In genomic region chr14:102481791-102482238, GRCh38 we compare ENCODE assay signal across 17 cellular contexts. TPM values are rescaled to one million over a fixed set of nuclear protein-coding genes. Genes with fewer than 3 reads are reported as not detected.
DNase-seq lines count a peak whose midpoint lies in the region; ATAC-seq and TF ChIP-seq lines count a peak whose summit lies in the region.
"Had no signal": no experiment of that assay in that cellular context is flagged by ENCODE, and none has a peak within 500 bp of the region (broad histone marks: within the 10 kb centered on the region; RNA-seq: fewer than 3 reads in every experiment).

No MANE protein-coding gene starts in this region.

- H3K27me3 ChIP-seq in PC-3 (ENCODE audit: low read length): no peaks in the 10 kb centered on the region
- no peaks in the 10 kb centered on the region for H3K27me3 ChIP-seq in GM23338 (ENCODE audit: insufficient read depth)
- no peaks in the 10 kb centered on the region for H3K27me3 ChIP-seq in right cardiac atrium (ENCODE audit: control insufficient read depth, insufficient read depth)
- H3K27me3 ChIP-seq: BE2C, colonic mucosa, SJSA1, uterus had no signal

- H2AFZ ChIP-seq in PC-3 (ENCODE audit: low read length) (no peak overlapping the region), GM23338 (no peak overlapping the region)

- no peaks in the 10 kb centered on the region for H3K79me2 ChIP-seq in PC-3 (ENCODE audit: low read length)
- no peaks in the 10 kb centered on the region for H3K79me2 ChIP-seq in GM23338 (replicated peaks; ENCODE audit: insufficient read depth)

- CTCF ChIA-PET in PC-3 (lab: Charles Lee): interaction anchor here (0.6 to 0.8 kb wide), 4 partner anchors 34 to 1052 kb away, joined by 3 to 9 read pairs (median 4); no protein-coding TSS in a partner anchor

- no peaks in the 10 kb centered on the region for H3K9me3 Mint-ChIP-seq in GM23338

- POLR2A ChIA-PET in PC-3 (lab: Charles Lee; ENCODE audit: unreplicated experiment): interaction anchor here (0.5 to 0.7 kb wide), 4 partner anchors 22 to 278 kb away, joined by 7 to 10 read pairs (median 8); no protein-coding TSS in a partner anchor

- 90% methylated on average over 8 of the region's 8 CpGs for WGBS in right cardiac atrium

- peaks cover 13% of the 10 kb centered on the region for H3K4me1 ChIP-seq in PC-3 (ENCODE audit: insufficient read depth, low read length)
- no peaks in the 10 kb centered on the region for H3K4me1 ChIP-seq in GM23338 (ENCODE audit: insufficient read depth)
- H3K4me1 ChIP-seq in right cardiac atrium (ENCODE audit: control insufficient read depth, insufficient read depth, low read length): peaks cover 4% of the 10 kb centered on the region
- H3K4me1 ChIP-seq: BE2C, HAP-1, SJSA1, uterus had no signal

- H3K9me3 ChIP-seq in PC-3 (ENCODE audit: low read length) (no peaks in the 10 kb centered on the region), right cardiac atrium (ENCODE audit: control insufficient read depth, low read length) (no peaks in the 10 kb centered on the region)
- H3K9me3 ChIP-seq: BE2C, colonic mucosa, HAP-1, SJSA1, uterus had no signal

- no peak overlapping the region for H3K4me3 Mint-ChIP-seq in GM23338
- H3K4me3 Mint-ChIP-seq: activated naive CD8-positive, alpha-beta T cell; WTC11 had no signal

- H3K27me3 Mint-ChIP-seq in GM23338 (ENCODE audit: insufficient read depth, low read depth, poor library complexity): peaks cover 8% of the 10 kb centered on the region
- H3K27me3 Mint-ChIP-seq: activated naive CD8-positive, alpha-beta T cell had no signal

- H3K9me2 ChIP-seq in PC-3 (replicated peaks; ENCODE audit: low read length) (no peaks in the 10 kb centered on the region), GM23338 (ENCODE audit: insufficient read depth) (no peaks in the 10 kb centered on the region)

- H3F3A ChIP-seq in PC-3 (ENCODE audit: low read length, unreplicated experiment) (no peaks in the 10 kb centered on the region), GM23338 (replicated peaks; ENCODE audit: low read depth) (0 out of 2 replicates have a peak, but pooled peaks cover 3% of the 10 kb centered on the region)

- H3K4me1 Mint-ChIP-seq in GM23338: no peaks in the 10 kb centered on the region
- H3K4me1 Mint-ChIP-seq: WTC11 had no signal

- intact Hi-C loops in PC-3 (cut with micrococcal nuclease): no loop called here
- intact Hi-C loops in posterior vena cava (cut with DNase I): no loop called here
- intact Hi-C loops in right cardiac atrium (cut with DNase I): no loop called here

- H3K36me3 Mint-ChIP-seq in GM23338 (ENCODE audit: low read depth): peaks cover 11% of the 10 kb centered on the region; the same call in 2 of the 3 replicates

- H3K27ac ChIP-seq in PC-3 (ENCODE audit: low read length) (peak overlapping the region; percentile 77), cingulate gyrus (ENCODE audit: low read depth, low read length) (peak overlapping the region; percentile 39), GM23338 (ENCODE audit: low read depth) (no peak overlapping the region), right cardiac atrium (ENCODE audit: low read length) (no peak overlapping the region)
- H3K27ac ChIP-seq: colonic mucosa, SJSA1, uterus had no signal

- H3K4me3 ChIP-seq in PC-3 (ENCODE audit: low read length): no peak overlapping the region
- no peak overlapping the region for H3K4me3 ChIP-seq in GM23338
- no peak overlapping the region for H3K4me3 ChIP-seq in right cardiac atrium (ENCODE audit: low read length)
- H3K4me3 ChIP-seq: colonic mucosa, HAP-1, SJSA1, uterus had no signal

- no TSS peak for BruUV-seq in PC-3 (replicated peaks; lab: Mats Ljungman, UMichigan)

- peak; percentile 99 for ATAC-seq in PC-3
- ATAC-seq in HG02981 (IDR thresholded peaks at IDR 0.05; ENCODE audit: unreplicated experiment): no peak
- ATAC-seq in GM23338: no peak
- ATAC-seq in right cardiac atrium: no peak
- ATAC-seq: WTC11 had no signal

- 0 out of 2 replicates have a peak overlapping the region, but pooled peaks have one; percentile 8 for H3K9ac ChIP-seq in PC-3 (ENCODE audit: low read length)

- H3K4me2 ChIP-seq in PC-3 (ENCODE audit: low read length) (peak overlapping the region; percentile 46), GM23338 (no peak overlapping the region)

- TF ChIP-seq CTCF in PC-3 (conservative IDR thresholded peaks at IDR 0.05; ENCODE audit: low read depth, low read length): no peak
- TF ChIP-seq CTCF in GM23338 (conservative IDR thresholded peaks at IDR 0.05; ENCODE audit: low read depth in 2 of 2): no peak

- no peaks in the 10 kb centered on the region for H4K20me1 ChIP-seq in PC-3 (ENCODE audit: low read length)
- H4K20me1 ChIP-seq in GM23338 (replicated peaks; ENCODE audit: insufficient read depth): no peaks in the 10 kb centered on the region

- H3K36me3 ChIP-seq in PC-3 (ENCODE audit: low read depth, low read length) (no peaks in the 10 kb centered on the region), GM23338 (ENCODE audit: insufficient read depth) (no peaks in the 10 kb centered on the region)
- H3K36me3 ChIP-seq: BE2C, colonic mucosa, HAP-1, SJSA1, uterus had no signal

- no peak overlapping the region for H3K27ac Mint-ChIP-seq in GM23338
- H3K27ac Mint-ChIP-seq: activated naive CD8-positive, alpha-beta T cell; WTC11 had no signal

- DNase-seq in DMS53 treated with DMSO at 0.1 percent for 48 hours (lab: John Stamatoyannopoulos, UW; ENCODE audit: unreplicated experiment): peak; percentile 51
- DNase-seq in PC-3: peak; percentile 86
- peak; percentile 32 for DNase-seq in posterior vena cava (ENCODE audit: low spot score)
- no peak for DNase-seq in GM23338 (ENCODE audit: low spot score)
- no peak for DNase-seq in GOT3 (lab: John Stamatoyannopoulos, UW)
- no peak for DNase-seq in right cardiac atrium
- DNase-seq: activated CD8-positive, alpha-beta memory T cell treated with anti-CD3 and anti-CD28 coated beads, Interleukin-2, amount 50 U/mL, for 48 hours; BE2C; colonic mucosa; stimulated activated CD4-positive, alpha-beta T cell treated with anti-CD3 and anti-CD28 coated beads, Interleukin-1b, Interleukin-23, amount 100 ng/mL, for 48 hours; uterus had no signal

TF ChIP-seq in GM23338, 12 proteins besides CTCF, POLR2A, EP300 and RAD21 (continues in another document):
- TF ChIP-seq ZNF114 (CRISPR knock-in tag; IDR thresholded peaks at IDR 0.05): no peak
- TF ChIP-seq JUNB (IDR thresholded peaks at IDR 0.05; ENCODE audit: unreplicated experiment): no peak
- TF ChIP-seq ZNF331 (CRISPR knock-in tag; IDR thresholded peaks at IDR 0.05; ENCODE audit: low read depth): no peak
- TF ChIP-seq NANOG (IDR thresholded peaks at IDR 0.05; ENCODE audit: borderline replicate concordance): no peak
- no peak for TF ChIP-seq POLR2AphosphoS5 (IDR thresholded peaks at IDR 0.05; ENCODE audit: low read depth)
- no peak for TF ChIP-seq ETS1 (IDR thresholded peaks at IDR 0.05)

RNA-seq across cellular contexts. Expression of gene ANKRD9, which starts 27.8 kb away (rescaled TPM):
- total RNA-seq in PC-3 (2014; rRNA removed) (52.6 and 87.6 TPM in 2 replicates), posterior vena cava (10 to 100 TPM; 14.0 TPM), right cardiac atrium (100 to 1,000 TPM; 115 to 134 (median 125) TPM)
- 73.0 and 95.9 TPM in 2 replicates for total RNA-seq in GM23338 (2014; rRNA removed; shearing (Covaris generic))
- polyA plus RNA-seq in GM23338 (2016; fragmentation: Nextera tagmentation; extraction: Ambion mirVana) (17.3 and 20.4 TPM in 2 replicates), right cardiac atrium (43.1 TPM)

Comparison
In these comparisons a context has a peak if more than half of its experiments do, and no peak if none do; other contexts are left out.
1. DNase-seq: peak in DMS53 treated with DMSO at 0.1 percent for 48 hours (single experiment), PC-3 (single experiment) and posterior vena cava (single experiment); none in GM23338 (single experiment), GOT3 (single experiment) and right cardiac atrium (0 of 3).
2. H3K27ac ChIP-seq: peak in PC-3 (single experiment) and cingulate gyrus (single experiment); none in GM23338 (single experiment) and right cardiac atrium (single experiment).